ENCODE assay signal across 13 cellular contexts in genomic region chr10:71761541-71762113, GRCh38. TPM values are rescaled to one million over a fixed set of nuclear protein-coding genes. Genes with fewer than 3 reads are reported as not detected.
DNase-seq lines count a peak whose midpoint lies in the region; ATAC-seq and TF ChIP-seq lines count a peak whose summit lies in the region.
"Had no signal": no experiment of that assay in that cellular context is flagged by ENCODE, and none has a peak within 500 bp of the region (broad histone marks: within the 10 kb centered on the region; RNA-seq: fewer than 3 reads in every experiment).

No MANE protein-coding gene starts in this region.

- H3K36me3 Mint-ChIP-seq in activated T-cell treated with anti-CD3 and anti-CD28 coated beads, Interleukin-2, amount 50 U/mL, for 24 hours (ENCODE audit: low read depth) = peaks cover 93% of the 10 kb centered on the region
- H3K36me3 Mint-ChIP-seq in activated T-cell treated with anti-CD3 and anti-CD28 coated beads, Interleukin-2, amount 50 U/mL, for 72 hours (ENCODE audit: insufficient read depth in 2 of 2) = peaks cover 3 to 10% of the 10 kb centered on the region in 2 donors
- peaks cover 73% of the 10 kb centered on the region for H3K36me3 Mint-ChIP-seq in activated CD4-positive, alpha-beta memory T cell treated with anti-CD3 and anti-CD28 coated beads, Interleukin-2, amount 10 ng/mL, durations not matched to agents 7 days and 5 days (ENCODE audit: low read depth)
- peaks cover 65% of the 10 kb centered on the region for H3K36me3 Mint-ChIP-seq in stimulated activated naive CD8-positive, alpha-beta T cell treated with anti-CD3 and anti-CD28 coated beads, Interleukin-15, Interleukin-2, amounts not matched to agents 100 ng/mL and 50 ng/mL, for 24 hours (ENCODE audit: low read depth)
- H3K36me3 Mint-ChIP-seq: brain had no signal

- H3K27me3 Mint-ChIP-seq in activated T-cell treated with anti-CD3 and anti-CD28 coated beads, Interleukin-2, amount 50 U/mL, for 24 hours = no peaks in the 10 kb centered on the region
- no peaks in the 10 kb centered on the region for H3K27me3 Mint-ChIP-seq in activated T-cell treated with anti-CD3 and anti-CD28 coated beads, Interleukin-2, amount 50 U/mL, for 72 hours (ENCODE audit: low read depth)
- no peaks in the 10 kb centered on the region for H3K27me3 Mint-ChIP-seq in activated CD4-positive, alpha-beta memory T cell treated with anti-CD3 and anti-CD28 coated beads, Interleukin-2, amount 10 ng/mL, durations not matched to agents 7 days and 5 days
- H3K27me3 Mint-ChIP-seq in stimulated activated naive CD8-positive, alpha-beta T cell treated with anti-CD3 and anti-CD28 coated beads, Interleukin-15, Interleukin-2, amounts not matched to agents 100 ng/mL and 50 ng/mL, for 24 hours = no peaks in the 10 kb centered on the region

- CTCF ChIA-PET in activated CD4-positive, alpha-beta memory T cell treated with anti-CD3 and anti-CD28 coated beads, Interleukin-2, amount 10 ng/mL, durations not matched to agents 7 days and 5 days (lab: Charles Lee) = interaction anchor here (3.2 kb wide), 1 partner anchor 9 kb away, joined by 10 read pairs; no protein-coding TSS in a partner anchor

- DNase-seq in activated T-cell treated with anti-CD3 and anti-CD28 coated beads, Interleukin-2, amount 50 U/mL, for 24 hours = no peak
- no peak for DNase-seq in activated T-cell treated with anti-CD3 and anti-CD28 coated beads, Interleukin-2, amount 50 U/mL, for 72 hours
- no peak for DNase-seq in activated CD4-positive, alpha-beta memory T cell treated with anti-CD3 and anti-CD28 coated beads, Interleukin-2, amount 10 ng/mL, durations not matched to agents 7 days and 5 days
- DNase-seq in fibroblast of the aortic adventitia (ENCODE audit: low read depth) (no peak), DMS79 (lab: John Stamatoyannopoulos, UW) (no peak), Ammon's horn (ENCODE audit: low spot score) (no peak)
- DNase-seq: GF-D8, NCI-H345 had no signal

- ATAC-seq in activated T-cell treated with anti-CD3 and anti-CD28 coated beads, Interleukin-2, amount 50 U/mL, for 72 hours (replicated peaks in 1 of 2) = no peak
- no peak for ATAC-seq in GM19452 (IDR thresholded peaks at IDR 0.05; ENCODE audit: unreplicated experiment)

- TF ChIP-seq CTCF in fibroblast of the aortic adventitia (IDR thresholded peaks at IDR 0.05; ENCODE audit: insufficient read depth, low read length) = peak; percentile 6

- POLR2A ChIA-PET in activated CD4-positive, alpha-beta memory T cell treated with anti-CD3 and anti-CD28 coated beads, Interleukin-2, amount 10 ng/mL, durations not matched to agents 7 days and 5 days (lab: Charles Lee) = interaction anchor here (1.2 kb wide), 1 partner anchor 12 kb away, joined by 3 read pairs; the partner anchor contains the start of gene VSIR

- peaks cover 91% of the 10 kb centered on the region for H3K4me1 Mint-ChIP-seq in activated T-cell treated with anti-CD3 and anti-CD28 coated beads, Interleukin-2, amount 50 U/mL, for 24 hours (ENCODE audit: low read depth)
- peaks cover 74% of the 10 kb centered on the region for H3K4me1 Mint-ChIP-seq in activated T-cell treated with anti-CD3 and anti-CD28 coated beads, Interleukin-2, amount 50 U/mL, for 72 hours (ENCODE audit: low read depth)
- peaks cover 78% of the 10 kb centered on the region for H3K4me1 Mint-ChIP-seq in activated CD4-positive, alpha-beta memory T cell treated with anti-CD3 and anti-CD28 coated beads, Interleukin-2, amount 10 ng/mL, durations not matched to agents 7 days and 5 days
- H3K4me1 Mint-ChIP-seq in stimulated activated naive CD8-positive, alpha-beta T cell treated with anti-CD3 and anti-CD28 coated beads, Interleukin-15, Interleukin-2, amounts not matched to agents 100 ng/mL and 50 ng/mL, for 24 hours (ENCODE audit: low read depth) = peaks cover 94% of the 10 kb centered on the region

- peak overlapping the region; percentile 97 for H3K27ac Mint-ChIP-seq in activated T-cell treated with anti-CD3 and anti-CD28 coated beads, Interleukin-2, amount 50 U/mL, for 24 hours
- no peak overlapping the region for H3K27ac Mint-ChIP-seq in activated T-cell treated with anti-CD3 and anti-CD28 coated beads, Interleukin-2, amount 50 U/mL, for 72 hours
- peak overlapping the region; percentile 50 for H3K27ac Mint-ChIP-seq in activated CD4-positive, alpha-beta memory T cell treated with anti-CD3 and anti-CD28 coated beads, Interleukin-2, amount 10 ng/mL, durations not matched to agents 7 days and 5 days
- peak overlapping the region; percentile 68 for H3K27ac Mint-ChIP-seq in stimulated activated naive CD8-positive, alpha-beta T cell treated with anti-CD3 and anti-CD28 coated beads, Interleukin-15, Interleukin-2, amounts not matched to agents 100 ng/mL and 50 ng/mL, for 24 hours
- H3K27ac Mint-ChIP-seq: brain had no signal

- no peak overlapping the region for H3K4me3 Mint-ChIP-seq in activated T-cell treated with anti-CD3 and anti-CD28 coated beads, Interleukin-2, amount 50 U/mL, for 24 hours
- no peak overlapping the region for H3K4me3 Mint-ChIP-seq in activated T-cell treated with anti-CD3 and anti-CD28 coated beads, Interleukin-2, amount 50 U/mL, for 72 hours
- no peak overlapping the region for H3K4me3 Mint-ChIP-seq in activated CD4-positive, alpha-beta memory T cell treated with anti-CD3 and anti-CD28 coated beads, Interleukin-2, amount 10 ng/mL, durations not matched to agents 7 days and 5 days
- H3K4me3 Mint-ChIP-seq in stimulated activated naive CD8-positive, alpha-beta T cell treated with anti-CD3 and anti-CD28 coated beads, Interleukin-15, Interleukin-2, amounts not matched to agents 100 ng/mL and 50 ng/mL, for 24 hours = no peak overlapping the region
- H3K4me3 Mint-ChIP-seq: brain had no signal

- H3K4me3 ChIP-seq in fibroblast of the aortic adventitia (ENCODE audit: low read depth, low read length) = no peak overlapping the region
- H3K4me3 ChIP-seq: SJSA1 had no signal

- no peaks in the 10 kb centered on the region for H3K9me3 Mint-ChIP-seq in activated T-cell treated with anti-CD3 and anti-CD28 coated beads, Interleukin-2, amount 50 U/mL, for 24 hours
- no peaks in the 10 kb centered on the region for H3K9me3 Mint-ChIP-seq in activated T-cell treated with anti-CD3 and anti-CD28 coated beads, Interleukin-2, amount 50 U/mL, for 72 hours
- H3K9me3 Mint-ChIP-seq in activated CD4-positive, alpha-beta memory T cell treated with anti-CD3 and anti-CD28 coated beads, Interleukin-2, amount 10 ng/mL, durations not matched to agents 7 days and 5 days = no peaks in the 10 kb centered on the region
- H3K9me3 Mint-ChIP-seq in stimulated activated naive CD8-positive, alpha-beta T cell treated with anti-CD3 and anti-CD28 coated beads, Interleukin-15, Interleukin-2, amounts not matched to agents 100 ng/mL and 50 ng/mL, for 24 hours = no peaks in the 10 kb centered on the region

RNA-seq across cellular contexts. Expression of gene VSIR, which starts 11.7 kb away (rescaled TPM):
- total RNA-seq in activated T-cell treated with anti-CD3 and anti-CD28 coated beads, Interleukin-2, amount 50 U/mL, for 72 hours = 10 to 100 TPM; 70.1 to 70.5 TPM
- 100 to 1,000 TPM; 109 TPM for total RNA-seq in activated CD4-positive, alpha-beta memory T cell treated with anti-CD3 and anti-CD28 coated beads, Interleukin-2, amount 10 ng/mL, durations not matched to agents 7 days and 5 days
- 16.9 and 20.6 TPM in 2 replicates for total RNA-seq in fibroblast of the aortic adventitia (ENCODE audit: low replicate concordance)

RNA-seq across cellular contexts. Expression of gene C10orf105, which starts 42.0 kb away (rescaled TPM):
- total RNA-seq in activated T-cell treated with anti-CD3 and anti-CD28 coated beads, Interleukin-2, amount 50 U/mL, for 72 hours = under 1 TPM; 0.35 to 0.43 TPM
- total RNA-seq in activated CD4-positive, alpha-beta memory T cell treated with anti-CD3 and anti-CD28 coated beads, Interleukin-2, amount 10 ng/mL, durations not matched to agents 7 days and 5 days = under 1 TPM; 0.25 to 0.33 TPM
- total RNA-seq in fibroblast of the aortic adventitia (ENCODE audit: low replicate concordance) = under 0.01 TPM in 1 of 2 replicates, not detected in the other
- total RNA-seq: LHCN-M2, SJSA1 had no signal
